ENCODE assay signal across 23 cellular contexts in the genomic region with DNA sequence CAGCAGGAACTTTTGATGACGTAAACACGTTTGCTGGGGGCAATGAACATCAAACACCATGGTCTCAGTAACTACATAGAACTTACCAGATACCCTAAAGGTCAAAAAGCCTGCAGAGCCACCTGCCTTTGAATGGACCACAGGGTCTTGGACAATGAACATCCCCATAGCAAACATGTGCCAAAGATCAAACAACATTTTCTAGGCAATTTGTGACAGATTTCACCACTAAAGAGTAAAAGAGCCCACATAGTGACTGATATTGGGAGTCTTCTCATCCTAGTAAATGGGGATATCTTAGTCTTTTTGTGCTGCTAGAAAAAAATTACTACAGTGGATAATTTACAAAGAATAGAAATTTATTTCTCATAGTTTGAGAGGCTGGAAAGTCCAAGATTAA.
"Had no signal": no experiment of that assay in that cellular context is flagged by ENCODE, and none has a peak within 500 bp of the region (broad histone marks: within the 10 kb centered on the region; RNA-seq: fewer than 3 reads in every experiment).

No MANE protein-coding gene starts in this region.

- H3K27me3 Mint-ChIP-seq: naive B cell had no signal

- ATAC-seq: esophagus mucosa, foreskin keratinocyte, left lobe of liver, mucosa of descending colon had no signal

- H3K9me3 Mint-ChIP-seq: endodermal cell; mesothelial cell of epicardium; naive B cell; stimulated activated effector memory CD8-positive, alpha-beta T cell treated with anti-CD3 and anti-CD28 coated beads, Interleukin-12 subunit alpha, Interleukin-12 subunit beta, amount 100 ng/mL, for 72 hours had no signal

- H3K27ac Mint-ChIP-seq: mesothelial cell of epicardium, nephron progenitor cell had no signal

- H3K36me3 Mint-ChIP-seq: mesothelial cell of epicardium; stimulated activated effector memory CD8-positive, alpha-beta T cell treated with anti-CD3 and anti-CD28 coated beads, Interleukin-12 subunit alpha, Interleukin-12 subunit beta, amount 100 ng/mL, for 72 hours had no signal

- H3K4me3 Mint-ChIP-seq: endodermal cell; mesothelial cell of epicardium; naive B cell; nephron progenitor cell; stimulated activated effector memory CD8-positive, alpha-beta T cell treated with anti-CD3 and anti-CD28 coated beads, Interleukin-12 subunit alpha, Interleukin-12 subunit beta, amount 100 ng/mL, for 72 hours had no signal

- H3K9me3 ChIP-seq: gastroesophageal sphincter, mucosa of descending colon, prostate gland, right atrium auricular region, sigmoid colon, thoracic aorta, transverse colon, upper lobe of right lung, uterus had no signal

- DNase-seq: effector CD8-positive, alpha-beta T cell; endodermal cell; foreskin keratinocyte; kidney; mucosa of descending colon; naive B cell; nephron progenitor cell; nucleus accumbens; sigmoid colon; stimulated activated CD4-positive, alpha-beta T cell treated with anti-CD3 and anti-CD28 coated beads, Interleukin-2, amount 100 ng/mL, for 24 hours; stimulated activated CD4-positive, alpha-beta T cell treated with anti-CD3 and anti-CD28 coated beads, Interleukin-4, amount 100 ng/mL, for 24 hours; stimulated activated naive CD4-positive, alpha-beta T cell treated with Interleukin-2 at 50 U/mL for 16 hours; transverse colon; upper lobe of right lung; uterus had no signal
